9 cellular contexts compared by ENCODE assay signal in genomic region chr7:128164061-128164954, GRCh38.
A peak's percentile ranks its signal among the peaks of the same experiment; 100 is the strongest.
DNase-seq lines count a peak whose midpoint lies in the region; ATAC-seq and TF ChIP-seq lines count a peak whose summit lies in the region.
"Had no signal": no experiment of that assay in that cellular context is flagged by ENCODE, and none has a peak within 500 bp of the region (broad histone marks: within the 10 kb centered on the region; RNA-seq: fewer than 3 reads in every experiment).

No MANE protein-coding gene starts in this region.

- in situ Hi-C loops in mammary epithelial cell (cut with MboI; ENCODE audit: low sequenced_read_pairs in 2 of 2): no loop called here

- H2BK120ac ChIP-seq in mesendoderm (ENCODE audit: low read depth, low read length): no peak overlapping the region

- H3K9me3 ChIP-seq in HUES6 (ENCODE audit: control insufficient read depth, insufficient read depth, low read depth, low read length): no peaks in the 10 kb centered on the region
- no peaks in the 10 kb centered on the region for H3K9me3 ChIP-seq in mammary epithelial cell (replicated peaks; ENCODE audit: insufficient read depth, low read length)

- no TSS peak for BruUV-seq in mammary epithelial cell (replicated peaks; lab: Mats Ljungman, UMichigan)

- H2AFZ ChIP-seq in mammary epithelial cell (ENCODE audit: low read depth, low read length): peak overlapping the region; percentile 50

- 9% methylated on average over 5 of the region's 6 CpGs for WGBS in mammary epithelial cell (ENCODE audit: low coverage, missing lambda C conversion rate)
- WGBS in mesendoderm (ENCODE audit: extremely low coverage, insufficient coverage, low lambda C conversion rate): no CpG with 5 or more reads among the region's 6 CpGs

- no peak overlapping the region for H3K27ac ChIP-seq in HUES6 (ENCODE audit: low read depth, low read length)
- H3K27ac ChIP-seq in mammary epithelial cell (ENCODE audit: insufficient read depth, low read depth, low read length): peak overlapping the region; percentile 92
- H3K27ac ChIP-seq in mesendoderm (ENCODE audit: low read depth, low read length): no peak overlapping the region

- H3K4ac ChIP-seq in mesendoderm (ENCODE audit: low read depth, low read length): no peak overlapping the region

- H3K23ac ChIP-seq in mesendoderm (ENCODE audit: low read length): no peak overlapping the region

- DNase-seq in Daoy (ENCODE audit: low read depth) (peak; percentile 95), mammary epithelial cell (peak; percentile 96), mesendoderm (peak; percentile 93), NCI-H526 treated with DMSO at 0.1 percent for 48 hours (lab: John Stamatoyannopoulos, UW) (no peak)
- DNase-seq: KG1 had no signal

- no peaks in the 10 kb centered on the region for H4K20me1 ChIP-seq in mammary epithelial cell (ENCODE audit: insufficient read depth, low read length)

- no peak overlapping the region for H4K5ac ChIP-seq in mesendoderm (ENCODE audit: low read length)

- H4K8ac ChIP-seq in mesendoderm (ENCODE audit: low read depth, low read length): no peak overlapping the region

- H3K79me2 ChIP-seq in mammary epithelial cell (ENCODE audit: insufficient read depth, low read length): no peaks in the 10 kb centered on the region
- H3K79me2 ChIP-seq in mesendoderm (ENCODE audit: control insufficient read depth, insufficient read depth, low read length): no peaks in the 10 kb centered on the region

- CTCF ChIA-PET in mammary epithelial cell (lab: Charles Lee; ENCODE audit: low non-redundant PET): interaction anchor here (0.5 to 0.6 kb wide), 2 partner anchors 13 to 374 kb away, joined by 4 to 6 read pairs; no protein-coding TSS in a partner anchor

- H2BK5ac ChIP-seq in mesendoderm (ENCODE audit: low read length): no peak overlapping the region

- H2AK5ac ChIP-seq in mesendoderm (ENCODE audit: low read length): no peak overlapping the region

- H3K56ac ChIP-seq in mesendoderm (ENCODE audit: low read length): no peak overlapping the region

- no peak for ATAC-seq in HG02759 (IDR thresholded peaks at IDR 0.05; ENCODE audit: unreplicated experiment)
- no peak for ATAC-seq in HG03342 (IDR thresholded peaks at IDR 0.05; ENCODE audit: unreplicated experiment)
- ATAC-seq in GM18517 (IDR thresholded peaks at IDR 0.05; ENCODE audit: unreplicated experiment): no peak

- H3K4me3 ChIP-seq in HUES6 (ENCODE audit: low read depth, low read length) (no peak overlapping the region), mammary epithelial cell (replicated peaks in 1 of 3; ENCODE audit: insufficient read depth in 1 of 3, low read depth in 2 of 3, low read length in 3 of 3) (no peak overlapping the region), mesendoderm (ENCODE audit: low read length) (no peak overlapping the region)

- H3K36me3 ChIP-seq in HUES6 (ENCODE audit: control insufficient read depth, insufficient read depth, low read length) (no peaks in the 10 kb centered on the region), mammary epithelial cell (ENCODE audit: insufficient read depth, low read length) (no peaks in the 10 kb centered on the region), mesendoderm (ENCODE audit: control insufficient read depth, insufficient read depth, low read length) (no peaks in the 10 kb centered on the region)

- H3K27me3 ChIP-seq in HUES6 (ENCODE audit: control insufficient read depth, insufficient read depth, low read length) (peaks cover 100% of the 10 kb centered on the region), mammary epithelial cell (ENCODE audit: insufficient read depth, low read length) (peaks cover 6% of the 10 kb centered on the region), mesendoderm (ENCODE audit: insufficient read depth, low read length, poor library complexity) (peaks cover 30% of the 10 kb centered on the region)

- no peak for TF ChIP-seq CTCF in mammary epithelial cell (conservative IDR thresholded peaks at IDR 0.05 in 1 of 2, IDR thresholded peaks at IDR 0.05 in 1 of 2; ENCODE audit: extremely low read depth in 1 of 2, insufficient read depth in 1 of 2, low read depth in 1 of 2, low read length in 2 of 2)

- H3K79me1 ChIP-seq in mesendoderm (ENCODE audit: low read length): no peaks in the 10 kb centered on the region

- H2BK15ac ChIP-seq in mesendoderm (replicated peaks; ENCODE audit: low read depth): no peak overlapping the region

- H3K4me1 ChIP-seq in HUES6 (ENCODE audit: control insufficient read depth, insufficient read depth, low read length) (peaks cover 23% of the 10 kb centered on the region), mammary epithelial cell (ENCODE audit: insufficient read depth, low read length) (peaks cover 61% of the 10 kb centered on the region), mesendoderm (ENCODE audit: control insufficient read depth, low read depth, low read length) (peaks cover 2% of the 10 kb centered on the region)

- peak overlapping the region; percentile 65 for H3K4me2 ChIP-seq in mammary epithelial cell (ENCODE audit: insufficient read depth, low read depth, low read length)
- H3K4me2 ChIP-seq in mesendoderm (ENCODE audit: low read length): no peak overlapping the region

- H3K9ac ChIP-seq in HUES6 (ENCODE audit: low read length): peak overlapping the region; percentile 16
- H3K9ac ChIP-seq in mammary epithelial cell (ENCODE audit: insufficient read depth, low read length): peak overlapping the region; percentile 74
- H3K9ac ChIP-seq in mesendoderm (ENCODE audit: low read length): no peak overlapping the region

- H3K18ac ChIP-seq in mesendoderm (ENCODE audit: low read length): no peak overlapping the region

- dilution Hi-C loops in mammary epithelial cell (cut with HindIII; ENCODE audit: low sequenced_read_pairs): no loop called here

- intact Hi-C loops in mammary epithelial cell (cut with micrococcal nuclease): loop anchor here (1.0 kb wide), 2 partner anchors 28 to 44 kb away; no protein-coding TSS in a partner anchor
